Comparison of ENCODE assay signal across 28 cellular contexts in the genomic region with DNA sequence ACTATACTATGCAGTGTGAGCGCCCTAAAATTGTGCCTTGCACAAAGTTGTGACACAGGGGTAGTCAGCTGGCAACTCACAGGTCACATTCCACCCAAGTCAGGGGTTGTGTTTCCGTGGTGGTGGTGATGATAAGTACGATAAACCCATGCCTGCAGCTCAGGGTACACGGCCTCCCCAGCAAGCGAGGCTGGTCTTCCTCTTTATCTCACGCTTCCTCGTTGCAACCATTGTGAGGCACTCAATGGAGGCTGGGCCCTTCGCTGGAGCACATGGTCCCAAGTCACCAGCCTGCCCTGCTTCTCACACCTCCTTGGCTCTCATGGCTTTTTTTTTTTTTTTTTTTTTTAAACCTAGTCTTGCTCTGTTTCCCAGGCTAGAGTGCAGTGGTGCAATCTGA.
"Had no signal": no experiment of that assay in that cellular context is flagged by ENCODE, and none has a peak within 500 bp of the region (broad histone marks: within the 10 kb centered on the region; RNA-seq: fewer than 3 reads in every experiment).

No MANE protein-coding gene starts in this region.

- H3K9ac ChIP-seq: SK-N-SH had no signal

- H3K9me3 ChIP-seq: body of pancreas, breast epithelium, MG63, Peyer's patch, SJSA1, SK-N-SH had no signal

- H3K27me3 ChIP-seq: body of pancreas, breast epithelium, MG63, Peyer's patch, SJSA1 had no signal

- H3K36me3 ChIP-seq: breast epithelium, MG63, Peyer's patch, SJSA1 had no signal

- H3K27ac ChIP-seq: body of pancreas, breast epithelium, Peyer's patch, SJSA1 had no signal

- H3K4me2 ChIP-seq: SK-N-SH had no signal

- H3K4me3 ChIP-seq: body of pancreas, breast epithelium, MG63, Peyer's patch, SJSA1 had no signal

- H3K4me1 ChIP-seq: breast epithelium, SJSA1 had no signal

- FAIRE-seq: astrocyte, TTC549 had no signal

- DNase-seq: activated CD4-positive, alpha-beta T cell treated with anti-CD3 and anti-CD28 coated beads, Interleukin-2, amount 10 ng/mL, durations not matched to agents 24 days and 14 days; activated CD4-positive, alpha-beta T cell treated with anti-CD3 and anti-CD28 coated beads, Interleukin-2, amount 50 U/mL, for 48 hours; activated CD8-positive, alpha-beta T cell treated with anti-CD3 and anti-CD28 coated beads, Interleukin-2, amount 10 ng/mL, durations not matched to agents 7 days and 5 days; activated gamma-delta T cell; activated naive CD4-positive, alpha-beta T cell treated with Interleukin-2 at 50 U/mL for 16 hours; activated naive CD8-positive, alpha-beta T cell treated with anti-CD3 and anti-CD28 coated beads, Interleukin-2, amount 10 ng/mL, durations not matched to agents 7 days and 5 days; activated T-cell treated with anti-CD3 and anti-CD28 coated beads, Interleukin-2, amount 50 U/mL, for 24 hours; body of pancreas; caudate nucleus; Kasumi-1; KG1; MG63; NCI-H1092; NCI-H1436 treated with DMSO at 0.1 percent for 48 hours; NCI-H1694 treated with DMSO at 0.1 percent for 48 hours; NCI-H2029; NCI-H345; NCI-H526; NCI-H748 treated with DMSO at 0.1 percent for 48 hours; NK-92 treated with Interleukin-12 subunit alpha and Interleukin-12 subunit beta, amount 100 ng/mL, for 24 hours; PC-3; RPMI8226; SK-N-SH had no signal

- ATAC-seq: activated CD8-positive, alpha-beta T cell treated with anti-CD3 and anti-CD28 coated beads, Interleukin-2, amount 10 ng/mL, durations not matched to agents 7 days and 5 days; body of pancreas; PC-3 had no signal
